10 cellular contexts compared by ENCODE assay signal in the genomic region with DNA sequence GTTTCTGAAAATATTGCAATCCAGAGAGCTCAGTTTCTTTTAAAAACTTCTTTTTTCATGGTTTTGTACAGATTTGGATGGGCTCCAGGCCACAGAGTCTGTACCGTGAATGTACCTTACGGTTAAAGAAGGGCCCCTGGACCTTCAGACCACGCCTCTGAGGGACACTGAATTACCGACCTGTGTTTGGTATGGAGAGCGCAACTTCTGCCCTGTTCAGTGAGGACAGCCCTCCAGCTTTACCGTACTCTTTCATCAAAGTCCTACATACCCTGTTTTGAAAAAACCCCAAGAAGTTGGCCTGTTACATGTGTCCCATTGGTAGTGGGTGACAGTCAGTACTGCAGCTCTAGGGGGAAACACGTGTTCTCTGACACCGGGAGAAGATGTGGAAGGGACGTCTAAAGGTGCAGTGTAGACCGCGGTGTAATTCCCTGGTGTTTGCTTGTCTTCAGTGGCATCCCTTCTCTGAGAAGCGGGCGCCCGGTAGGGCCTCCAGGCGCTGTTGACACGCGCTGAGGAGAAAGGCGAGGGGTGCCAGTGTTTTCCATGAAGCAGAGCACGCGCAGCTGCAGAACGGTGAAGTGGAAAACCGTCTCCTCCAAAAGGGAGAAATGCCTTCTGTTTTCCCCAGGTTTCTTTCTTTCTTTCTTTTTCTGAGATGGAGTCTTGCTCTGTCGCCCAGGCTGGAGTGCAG. TPM values are rescaled to one million over a fixed set of nuclear protein-coding genes. Genes with fewer than 3 reads are reported as not detected.
A peak's percentile ranks its signal among the peaks of the same experiment; 100 is the strongest.
DNase-seq lines count a peak whose midpoint lies in the region; ATAC-seq and TF ChIP-seq lines count a peak whose summit lies in the region.
"Had no signal": no experiment of that assay in that cellular context is flagged by ENCODE, and none has a peak within 500 bp of the region (broad histone marks: within the 10 kb centered on the region; RNA-seq: fewer than 3 reads in every experiment).

No MANE protein-coding gene starts in this region.

- peaks cover 100% of the 10 kb centered on the region for H3K79me2 ChIP-seq in SK-N-SH (ENCODE audit: insufficient read depth)

- ATAC-seq in SK-N-SH treated with all-trans-retinoic acid at 6 μM for 48 hours (no peak; the same call in 2 of the 3 replicates), T-helper 17 cell (no peak), foreskin keratinocyte (no peak), HG03097 (IDR thresholded peaks at IDR 0.05; ENCODE audit: low FRiP score, unreplicated experiment) (no peak)

- H3K4me2 ChIP-seq in SK-N-SH, result peak overlapping the region; percentile 26

- no peak for TF ChIP-seq EP300 in SK-N-SH (IDR thresholded peaks at IDR 0.05; ENCODE audit: borderline replicate concordance in 1 of 2, low read depth in 1 of 2, low read length in 1 of 2)
- no peak for TF ChIP-seq EP300 in suprapubic skin (IDR thresholded peaks at IDR 0.05)

- no peaks in the 10 kb centered on the region for H3K9me2 ChIP-seq in SK-N-SH

- H2AFZ ChIP-seq in SK-N-SH (ENCODE audit: low read depth), result no peak overlapping the region

- H3K27ac Mint-ChIP-seq in T-helper 17 cell, result peak overlapping the region; percentile 97

- peaks cover 3 to 9% of the 10 kb centered on the region in 2 experiments for H3K36me3 ChIP-seq in SK-N-SH (replicated peaks in 1 of 2; ENCODE audit: control insufficient read depth in 1 of 2, insufficient read depth in 2 of 2, low read length in 1 of 2)
- H3K36me3 ChIP-seq in suprapubic skin, result no peaks in the 10 kb centered on the region

- peaks cover 31% of the 10 kb centered on the region for H3F3A ChIP-seq in SK-N-SH (replicated peaks; ENCODE audit: insufficient read depth)

- H3K4me1 Mint-ChIP-seq in T-helper 17 cell, result peaks cover 69% of the 10 kb centered on the region

- H3K4me3 Mint-ChIP-seq in T-helper 17 cell, result peak overlapping the region; percentile 76

- H3K27me3 ChIP-seq in SK-N-SH (ENCODE audit: insufficient read depth), result no peaks in the 10 kb centered on the region
- no peaks in the 10 kb centered on the region for H3K27me3 ChIP-seq in foreskin keratinocyte
- H3K27me3 ChIP-seq in suprapubic skin, result no peaks in the 10 kb centered on the region

- H3K9me3 ChIP-seq in SK-N-SH (no peaks in the 10 kb centered on the region), T-helper 17 cell (ENCODE audit: control insufficient read depth, low read length, poor library complexity, severe bottlenecking) (no peaks in the 10 kb centered on the region), suprapubic skin (no peaks in the 10 kb centered on the region)

- no peaks in the 10 kb centered on the region for H3K27me3 Mint-ChIP-seq in T-helper 17 cell

- H3K4me1 ChIP-seq in SK-N-SH (ENCODE audit: control insufficient read depth in 1 of 2, insufficient read depth in 2 of 2, low read depth in 1 of 2, low read length in 1 of 2) (peaks cover 7 to 42% of the 10 kb centered on the region in 2 experiments; a peak in 3 of 4 replicates), foreskin keratinocyte (peaks cover 11% of the 10 kb centered on the region), suprapubic skin (peaks cover 82% of the 10 kb centered on the region)

- POLR2A ChIA-PET in SK-N-SH (lab: Yijun Ruan, JAX), result no interaction called here

- WGBS in SK-N-SH (ENCODE audit: low lambda C conversion rate), result 95% methylated on average over 23 of the region's 23 CpGs
- WGBS in suprapubic skin, result 77% methylated on average over 23 of the region's 23 CpGs

- peaks cover 97% of the 10 kb centered on the region for H4K20me1 ChIP-seq in SK-N-SH (ENCODE audit: insufficient read depth)

- TF ChIP-seq RAD21 in SK-N-SH (IDR thresholded peaks at IDR 0.05; ENCODE audit: low read length), result no peak

- peak overlapping the region; percentile 3; the same call in 1 of the 2 replicates for H3K9ac ChIP-seq in SK-N-SH

- DNase-seq in SK-N-SH, result no peak
- DNase-seq in T-helper 17 cell, result no peak
- no peak for DNase-seq in foreskin keratinocyte
- no peak for DNase-seq in suprapubic skin (ENCODE audit: low spot score in 2 of 2)
- no peak for DNase-seq in NCI-H2029 (lab: John Stamatoyannopoulos, UW)
- DNase-seq in SK-N-DZ (ENCODE audit: low spot score), result no peak
- DNase-seq: activated effector memory CD4-positive, alpha-beta T cell treated with Interleukin-2 at 50 U/mL for 16 hours; NCI-H1105 treated with DMSO at 0.1 percent for 48 hours had no signal

- no peak for TF ChIP-seq POLR2A in suprapubic skin (IDR thresholded peaks at IDR 0.05)

- CTCF ChIA-PET in SK-N-SH (lab: Yijun Ruan, JAX), result interaction anchor here (0.9 to 2.7 kb wide), 4 partner anchors 11 to 96 kb away, joined by 3 to 9 read pairs (median 4); no protein-coding TSS in a partner anchor

- H3K36me3 Mint-ChIP-seq in T-helper 17 cell (ENCODE audit: low read depth), result no peaks in the 10 kb centered on the region

- H3K4me3 ChIP-seq in SK-N-SH (ENCODE audit: low read depth in 2 of 2, low read length in 1 of 2), result no peak overlapping the region; a peak in 1 of 4 replicates
- no peak overlapping the region for H3K4me3 ChIP-seq in suprapubic skin

- TF ChIP-seq CTCF in SK-N-SH (IDR thresholded peaks at IDR 0.05) (no peak), foreskin keratinocyte (conservative IDR thresholded peaks at IDR 0.05) (no peak), suprapubic skin (IDR thresholded peaks at IDR 0.05) (no peak)

- H3K27ac ChIP-seq in SK-N-SH (ENCODE audit: low read depth in 2 of 2, low read length in 1 of 2), result peak overlapping the region in 1 of 2 experiments; percentile 73; a peak in 2 of 4 replicates
- peak overlapping the region; percentile 21 for H3K27ac ChIP-seq in foreskin keratinocyte
- H3K27ac ChIP-seq in suprapubic skin, result peak overlapping the region; percentile 26

TF ChIP-seq in SK-N-SH, 30 proteins besides CTCF, POLR2A, EP300 and RAD21:
- 0 out of 2 replicates have a peak, but pooled peaks have one; percentile 2 for TF ChIP-seq NFIC (IDR thresholded peaks at IDR 0.05; ENCODE audit: borderline replicate concordance)
- TF ChIP-seq, protein P1, sequence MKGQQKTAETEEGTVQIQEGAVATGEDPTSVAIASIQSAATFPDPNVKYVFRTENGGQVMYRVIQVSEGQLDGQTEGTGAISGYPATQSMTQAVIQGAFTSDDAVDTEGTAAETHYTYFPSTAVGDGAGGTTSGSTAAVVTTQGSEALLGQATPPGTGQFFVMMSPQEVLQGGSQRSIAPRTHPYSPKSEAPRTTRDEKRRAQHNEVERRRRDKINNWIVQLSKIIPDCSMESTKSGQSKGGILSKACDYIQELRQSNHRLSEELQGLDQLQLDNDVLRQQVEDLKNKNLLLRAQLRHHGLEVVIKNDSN (IDR thresholded peaks at IDR 0.05; ENCODE audit: borderline replicate concordance, low read depth), result no peak
- no peak for TF ChIP-seq FOXJ3 (CRISPR knock-in tag; IDR thresholded peaks at IDR 0.05)
- no peak for TF ChIP-seq FOSL2 (IDR thresholded peaks at IDR 0.05; ENCODE audit: borderline replicate concordance, low read depth)
TF ChIP-seq in SK-N-SH: peak in this region for 1.

TF ChIP-seq in SK-N-SH treated with all-trans-retinoic acid at 6 μM for 48 hours, 23 proteins besides CTCF, POLR2A, EP300 and RAD21 (continues in another document):
- no peak for TF ChIP-seq TOX (CRISPR knock-in tag; IDR thresholded peaks at IDR 0.05; ENCODE audit: borderline replicate concordance)
- TF ChIP-seq, protein P2, sequence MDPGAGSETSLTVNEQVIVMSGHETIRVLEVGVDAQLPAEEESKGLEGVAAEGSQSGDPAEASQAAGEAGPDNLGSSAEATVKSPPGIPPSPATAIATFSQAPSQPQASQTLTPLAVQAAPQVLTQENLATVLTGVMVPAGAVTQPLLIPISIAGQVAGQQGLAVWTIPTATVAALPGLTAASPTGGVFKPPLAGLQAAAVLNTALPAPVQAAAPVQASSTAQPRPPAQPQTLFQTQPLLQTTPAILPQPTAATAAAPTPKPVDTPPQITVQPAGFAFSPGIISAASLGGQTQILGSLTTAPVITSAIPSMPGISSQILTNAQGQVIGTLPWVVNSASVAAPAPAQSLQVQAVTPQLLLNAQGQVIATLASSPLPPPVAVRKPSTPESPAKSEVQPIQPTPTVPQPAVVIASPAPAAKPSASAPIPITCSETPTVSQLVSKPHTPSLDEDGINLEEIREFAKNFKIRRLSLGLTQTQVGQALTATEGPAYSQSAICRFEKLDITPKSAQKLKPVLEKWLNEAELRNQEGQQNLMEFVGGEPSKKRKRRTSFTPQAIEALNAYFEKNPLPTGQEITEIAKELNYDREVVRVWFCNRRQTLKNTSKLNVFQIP (CRISPR knock-in tag; IDR thresholded peaks at IDR 0.05; ENCODE audit: borderline replicate concordance, low read depth), result no peak
- no peak for TF ChIP-seq RARB (CRISPR knock-in tag; IDR thresholded peaks at IDR 0.05)
- TF ChIP-seq ZNF8 (CRISPR knock-in tag; IDR thresholded peaks at IDR 0.05), result no peak
- no peak for TF ChIP-seq PPARA (CRISPR knock-in tag; IDR thresholded peaks at IDR 0.05; ENCODE audit: borderline replicate concordance)
- no peak for TF ChIP-seq ZNF565 (CRISPR knock-in tag; conservative IDR thresholded peaks at IDR 0.05; ENCODE audit: low read depth)
- TF ChIP-seq ZFP30 (CRISPR knock-in tag; IDR thresholded peaks at IDR 0.05), result no peak

RNA-seq across cellular contexts. Expression of a gene that starts 6.2 kb away (rescaled TPM):
- polyA plus RNA-seq in SK-N-SH (2012; rRNA removed), result 88.4 and 106 TPM in 2 replicates
- polyA plus RNA-seq in SK-N-SH (2012; cell fraction: cytosol; rRNA removed), result 35.9 and 56.9 TPM in 2 replicates
- polyA plus RNA-seq in SK-N-SH (2012; cell fraction: nucleus; rRNA removed), result 264 and 311 TPM in 2 replicates
- total RNA-seq in T-helper 17 cell, result 10 to 100 TPM; 47.5 to 54.9 TPM
- total RNA-seq in foreskin keratinocyte, result 14.8 and 14.9 TPM in 2 replicates
- 12.3 and 14.3 TPM in 2 replicates for polyA plus RNA-seq in foreskin keratinocyte
- total RNA-seq in suprapubic skin, result 10 to 100 TPM; 23.9 to 51.7 (median 34.2) TPM
- polyA plus RNA-seq in SK-N-DZ (2014; cell fraction: cytosol; rRNA removed), result 49.0 and 52.4 TPM in 2 replicates
- 137 and 160 TPM in 2 replicates for polyA plus RNA-seq in SK-N-DZ (2014; cell fraction: nucleus; rRNA removed)

RNA-seq across cellular contexts. Expression of a gene that starts 24.8 kb away (rescaled TPM):
- polyA plus RNA-seq in SK-N-SH (2012; rRNA removed), result 24.9 and 26.1 TPM in 2 replicates
- polyA plus RNA-seq in SK-N-SH (2012; cell fraction: cytosol; rRNA removed), result 16.5 and 23.9 TPM in 2 replicates
- polyA plus RNA-seq in SK-N-SH (2012; cell fraction: nucleus; rRNA removed), result 51.0 and 55.2 TPM in 2 replicates
- 100 to 1,000 TPM; 119 to 197 TPM for total RNA-seq in T-helper 17 cell
- total RNA-seq in foreskin keratinocyte, result 3.7 and 3.9 TPM in 2 replicates
- polyA plus RNA-seq in foreskin keratinocyte, result 1.7 and 2.4 TPM in 2 replicates
- total RNA-seq in suprapubic skin, result 100 to 1,000 TPM in 1 of 4 donors, 10 to 100 TPM in 3; 33.2 to 264 (median 60.9) TPM
- polyA plus RNA-seq in SK-N-DZ (2014; cell fraction: cytosol; rRNA removed), result 0.40 and 0.52 TPM in 2 replicates
- polyA plus RNA-seq in SK-N-DZ (2014; cell fraction: nucleus; rRNA removed), result 0.81 and 2.2 TPM in 2 replicates
